ENCODE assay signal across 8 cellular contexts in genomic region chr11:1486054-1486825, GRCh38. TPM values are rescaled to one million over a fixed set of nuclear protein-coding genes. Genes with fewer than 3 reads are reported as not detected.
DNase-seq lines count a peak whose midpoint lies in the region; ATAC-seq and TF ChIP-seq lines count a peak whose summit lies in the region.

TSS of gene MOB2 (minus strand) at chr11:1486779. CDS start at chr11:1486556, 223 bp downstream.

- H3K27me3 ChIP-seq in vagina: no peaks in the 10 kb centered on the region

- no peaks in the 10 kb centered on the region for H3K9me3 Mint-ChIP-seq in activated naive CD4-positive, alpha-beta T cell treated with anti-CD3 and anti-CD28 coated beads for 36 hours
- no peaks in the 10 kb centered on the region for H3K9me3 Mint-ChIP-seq in mesothelial cell of epicardium

- no peak within 1 kb of the TSS for H3K4me3 Mint-ChIP-seq in activated naive CD4-positive, alpha-beta T cell treated with anti-CD3 and anti-CD28 coated beads for 36 hours
- H3K4me3 Mint-ChIP-seq in mesothelial cell of epicardium: no peak within 1 kb of the TSS

- H3K4me1 Mint-ChIP-seq in activated naive CD4-positive, alpha-beta T cell treated with anti-CD3 and anti-CD28 coated beads for 36 hours (ENCODE audit: low read depth): peaks cover 22% of the 10 kb centered on the region
- peaks cover 5% of the 10 kb centered on the region for H3K4me1 Mint-ChIP-seq in mesothelial cell of epicardium

- no peaks in the 10 kb centered on the region for H3K27me3 Mint-ChIP-seq in activated naive CD4-positive, alpha-beta T cell treated with anti-CD3 and anti-CD28 coated beads for 36 hours (ENCODE audit: low read depth)
- H3K27me3 Mint-ChIP-seq in mesothelial cell of epicardium (ENCODE audit: low read depth): no peaks in the 10 kb centered on the region

- TF ChIP-seq POLR2A in vagina (IDR thresholded peaks at IDR 0.05): no peak

- H3K4me1 ChIP-seq in vagina: peaks cover 65% of the 10 kb centered on the region

- H3K36me3 ChIP-seq in vagina: no peaks in the 10 kb centered on the region

- H3K27ac Mint-ChIP-seq in activated naive CD4-positive, alpha-beta T cell treated with anti-CD3 and anti-CD28 coated beads for 36 hours: no peak within 1 kb of the TSS
- H3K27ac Mint-ChIP-seq in mesothelial cell of epicardium: no peak within 1 kb of the TSS

- H3K36me3 Mint-ChIP-seq in activated naive CD4-positive, alpha-beta T cell treated with anti-CD3 and anti-CD28 coated beads for 36 hours (ENCODE audit: low read depth): no peaks in the 10 kb centered on the region
- no peaks in the 10 kb centered on the region for H3K36me3 Mint-ChIP-seq in mesothelial cell of epicardium

- ATAC-seq in HG02571 (IDR thresholded peaks at IDR 0.05; ENCODE audit: unreplicated experiment): no peak

- peak within 1 kb of the TSS; percentile 35 to 45 for H3K4me3 ChIP-seq in vagina

- no peaks in the 10 kb centered on the region for H3K9me3 ChIP-seq in vagina

- TF ChIP-seq CTCF in mesothelial cell of epicardium (IDR thresholded peaks at IDR 0.05; ENCODE audit: unreplicated experiment) (no peak), vagina (IDR thresholded peaks at IDR 0.05) (no peak)

- CTCF ChIA-PET in activated naive CD4-positive, alpha-beta T cell treated with anti-CD3 and anti-CD28 coated beads for 36 hours (lab: Charles Lee): no interaction called here

- peak within 1 kb of the TSS; percentile 53 for H3K27ac ChIP-seq in vagina

- no peak for DNase-seq in activated naive CD4-positive, alpha-beta T cell treated with anti-CD3 and anti-CD28 coated beads for 36 hours
- no peak for DNase-seq in activated naive CD4-positive, alpha-beta T cell treated with Interleukin-2 at 50 U/mL for 16 hours
- DNase-seq in dermis microvascular lymphatic vessel endothelial cell (ENCODE audit: low read depth in 2 of 2) (peak; percentile 28 to 52), mesothelial cell of epicardium (ENCODE audit: low spot score in 2 of 2, unreplicated experiment in 2 of 2) (no peak), vagina (ENCODE audit: extremely low spot score in 2 of 2) (no peak), NCI-H1436 (lab: John Stamatoyannopoulos, UW) (no peak)
- DNase-seq in stimulated activated CD4-positive, alpha-beta T cell treated with anti-CD3 and anti-CD28 coated beads, Interleukin-2, amount 100 ng/mL, for 48 hours: no peak

- intact Hi-C loops in activated naive CD4-positive, alpha-beta T cell treated with anti-CD3 and anti-CD28 coated beads for 36 hours (cut with micrococcal nuclease): no loop called here
- intact Hi-C loops in vagina (cut with DNase I): no loop called here

RNA-seq across cellular contexts. Expression of gene MOB2, which starts in this region (rescaled TPM):
- total RNA-seq in activated naive CD4-positive, alpha-beta T cell treated with anti-CD3 and anti-CD28 coated beads for 36 hours: 10 to 100 TPM; 12.4 to 14.1 TPM
- total RNA-seq in dermis microvascular lymphatic vessel endothelial cell (42.2 and 52.2 TPM in 2 replicates), mesothelial cell of epicardium (27.6 to 31.3 TPM (median 28.1 TPM) in 3 replicates), vagina (34.1 TPM)

Comparison
In these comparisons a context has a peak if more than half of its experiments do, and no peak if none do; other contexts are left out.
1. DNase-seq: peak in dermis microvascular lymphatic vessel endothelial cell (2 of 2); none in activated naive CD4-positive, alpha-beta T cell treated with anti-CD3 and anti-CD28 coated beads for 36 hours (single experiment), activated naive CD4-positive, alpha-beta T cell treated with Interleukin-2 at 50 U/mL for 16 hours (single experiment), mesothelial cell of epicardium (0 of 2), vagina (0 of 2), NCI-H1436 (single experiment) and stimulated activated CD4-positive, alpha-beta T cell treated with anti-CD3 and anti-CD28 coated beads, Interleukin-2, amount 100 ng/mL, for 48 hours (0 of 2).